26 cellular contexts compared by ENCODE assay signal in the genomic region with DNA sequence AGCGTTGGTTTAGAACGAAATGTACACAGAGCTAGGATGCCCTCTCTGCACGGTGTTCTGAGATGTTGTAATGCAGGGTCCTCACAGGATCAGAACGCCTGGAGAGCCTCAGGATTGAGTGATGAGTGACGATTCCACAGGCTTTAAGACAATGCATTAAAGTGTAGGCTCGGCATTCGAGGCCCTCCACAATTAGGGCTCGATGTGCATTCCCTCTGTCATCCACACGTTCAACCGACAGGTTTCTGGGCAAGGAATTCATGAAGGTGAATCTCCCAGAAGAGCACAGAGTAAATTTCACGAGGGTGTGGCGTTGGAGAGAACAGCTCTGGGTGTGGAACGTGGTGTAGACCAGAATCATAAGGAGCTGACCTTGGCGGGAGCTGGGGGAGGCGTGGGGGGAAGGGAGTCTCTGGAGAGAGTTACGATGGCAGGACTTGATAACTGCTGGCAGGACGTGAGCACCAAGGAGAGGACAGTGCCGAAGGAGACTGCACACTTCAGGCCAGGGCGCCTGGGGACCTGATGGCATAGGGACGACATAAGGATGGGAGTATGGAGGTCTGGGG. TPM values are rescaled to one million over a fixed set of nuclear protein-coding genes. Genes with fewer than 3 reads are reported as not detected.
DNase-seq lines count a peak whose midpoint lies in the region; ATAC-seq, FAIRE-seq and TF ChIP-seq lines count a peak whose summit lies in the region.
"Had no signal": no experiment of that assay in that cellular context is flagged by ENCODE, and none has a peak within 500 bp of the region (broad histone marks: within the 10 kb centered on the region; RNA-seq: fewer than 3 reads in every experiment).

No MANE protein-coding gene starts in this region.

- TF ChIP-seq POLR2A in IMR-90 (IDR thresholded peaks at IDR 0.05; ENCODE audit: low read depth, low read length) (no peak), K562 (conservative IDR thresholded peaks at IDR 0.05) (no peak), transverse colon (IDR thresholded peaks at IDR 0.05) (no peak)

- H3K9ac ChIP-seq in IMR-90 (ENCODE audit: low read depth, low read length), result no peak overlapping the region
- H3K9ac ChIP-seq in K562 (ENCODE audit: insufficient read depth in 1 of 2, low read depth in 2 of 2, low read length in 2 of 2), result peak overlapping the region in 1 of 2 experiments; percentile 49; a peak in 1 of 4 replicates

- no peaks in the 10 kb centered on the region for H4K20me1 ChIP-seq in IMR-90 (ENCODE audit: insufficient read depth, low read length)
- no peaks in the 10 kb centered on the region for H4K20me1 ChIP-seq in K562 (replicated peaks; ENCODE audit: control insufficient read depth, insufficient read depth, low read length)

- WGBS in IMR-90 (ENCODE audit: extremely low coverage in 2 of 2, insufficient read length in 1 of 2), 2 experiments, result 88% methylated on average over 14 of the region's 20 CpGs; no CpG with 5 or more reads in 1 of the 2 experiments
- 14% methylated on average over 18 of the region's 20 CpGs for WGBS in K562 (ENCODE audit: insufficient coverage, low coverage, missing lambda C conversion rate)
- WGBS in transverse colon (ENCODE audit: low coverage in 1 of 2), 2 donors, result 73 to 74% methylated on average over 10 to 20 of the region's 20 CpGs

- peak overlapping the region; percentile 48; the same call in 1 of the 2 replicates for H3K4ac ChIP-seq in IMR-90 (ENCODE audit: low read depth, low read length)

- H3K27ac ChIP-seq in IMR-90 (ENCODE audit: insufficient read depth, low read length) (no peak overlapping the region), K562 (ENCODE audit: extremely low read depth, low read depth, low read length) (no peak overlapping the region), transverse colon (no peak overlapping the region)
- H3K27ac ChIP-seq: C4-2B had no signal

- TF ChIP-seq RAD21 in IMR-90 (IDR thresholded peaks at IDR 0.05; ENCODE audit: low read length) (no peak), K562 (CRISPR knock-in tag; conservative IDR thresholded peaks at IDR 0.05 in 1 of 2, IDR thresholded peaks at IDR 0.05 in 1 of 2) (peak in 1 of 2 experiments; percentile 7; a peak in 1 of 4 replicates)

- H4K5ac ChIP-seq in IMR-90 (ENCODE audit: low read depth, low read length), result no peak overlapping the region

- H3K9me1 ChIP-seq in IMR-90 (ENCODE audit: insufficient read depth, low read length) (peaks cover 5% of the 10 kb centered on the region), K562 (ENCODE audit: control insufficient read depth, insufficient read depth, low read length) (no peaks in the 10 kb centered on the region)

- no peaks in the 10 kb centered on the region for H3K27me3 ChIP-seq in IMR-90 (ENCODE audit: control insufficient read depth, insufficient read depth, low read length)
- H3K27me3 ChIP-seq in K562 (ENCODE audit: control insufficient read depth in 2 of 2, insufficient read depth in 2 of 2, low read length in 2 of 2), result peaks cover 0 to 6% of the 10 kb centered on the region in 2 experiments; a peak in 2 of 5 replicates
- no peaks in the 10 kb centered on the region for H3K27me3 ChIP-seq in transverse colon
- H3K27me3 ChIP-seq: MG63, SJSA1 had no signal

- H2BK15ac ChIP-seq in IMR-90 (ENCODE audit: low read depth, low read length), result peak overlapping the region; percentile 60; the same call in 1 of the 3 replicates

- H2BK20ac ChIP-seq in IMR-90 (ENCODE audit: low read depth, low read length), result no peak overlapping the region

- BruUV-seq in IMR-90 (replicated peaks; lab: Mats Ljungman, UMichigan) (no TSS peak), K562 (replicated peaks; lab: Mats Ljungman, UMichigan) (no TSS peak)

- dilution Hi-C loops in IMR-90 (cut with HindIII; ENCODE audit: low sequenced_read_pairs, unreplicated experiment), result no loop called here

- H3K4me1 Mint-ChIP-seq in neural crest cell, result peaks cover 44% of the 10 kb centered on the region
- H3K4me1 Mint-ChIP-seq: B cell had no signal

- H2BK5ac ChIP-seq in IMR-90 (ENCODE audit: low read depth, low read length, poor library complexity, severe bottlenecking), result no peak overlapping the region

- TF ChIP-seq EP300 in K562 (IDR thresholded peaks at IDR 0.05; ENCODE audit: low read length), result 0 out of 2 replicates have a peak, but pooled peaks have one; percentile 42
- TF ChIP-seq EP300 in transverse colon (IDR thresholded peaks at IDR 0.05; ENCODE audit: low read depth), result no peak

- intact Hi-C loops in IMR-90 (cut with micrococcal nuclease) (no loop called here), K562 (cut with micrococcal nuclease) (no loop called here), transverse colon (cut with DNase I; ENCODE audit: low total_unique reads) (no loop called here)

- H2AK9ac ChIP-seq in IMR-90 (replicated peaks; ENCODE audit: low read depth, low read length, poor library complexity), result no peak overlapping the region

- no peak overlapping the region for H3K18ac ChIP-seq in IMR-90 (ENCODE audit: low read depth, low read length)

- POLR2A ChIA-PET in IMR-90 (lab: Charles Lee; ENCODE audit: unreplicated experiment) (no interaction called here), K562 (lab: Yijun Ruan, JAX) (interaction anchor here (0.5 to 1.0 kb wide), 3 partner anchors 9 to 1608 kb away, joined by 3 read pairs; no protein-coding TSS in a partner anchor)

- H3K4me1 ChIP-seq in IMR-90 (ENCODE audit: control insufficient read depth, insufficient read depth, low read length) (peaks cover 7% of the 10 kb centered on the region), K562 (replicated peaks in 1 of 2; ENCODE audit: control insufficient read depth in 2 of 2, insufficient read depth in 2 of 2, low read length in 2 of 2) (peaks cover 12 to 19% of the 10 kb centered on the region in 2 experiments), transverse colon (peaks cover 0 to 8% (median 0%) of the 10 kb centered on the region in 4 donors)
- H3K4me1 ChIP-seq: Caco-2 had no signal

- peak overlapping the region; percentile 28 for H2AK5ac ChIP-seq in IMR-90 (ENCODE audit: low read depth, low read length)

- H4K8ac ChIP-seq in IMR-90 (ENCODE audit: low read depth in 2 of 2, low read length in 2 of 2), result no peak overlapping the region

- ATAC-seq in IMR-90 (ENCODE audit: low read depth) (no peak), K562 (peak; percentile 89)
- ATAC-seq: CD8-positive, alpha-beta T cell had no signal

- H3K36me3 Mint-ChIP-seq in neural crest cell (ENCODE audit: low read depth), result no peaks in the 10 kb centered on the region
- H3K36me3 Mint-ChIP-seq: CD8-positive, alpha-beta T cell had no signal

- DNase-seq in IMR-90 (no peak), K562 (ENCODE audit: extremely low read depth in 1 of 4, low spot score in 3 of 4) (peak; percentile 60 to 74 (median 68)), neural crest cell (ENCODE audit: low read depth, low spot score) (no peak), transverse colon (peak; percentile 35), NCI-H524 (lab: John Stamatoyannopoulos, UW) (no peak), GM10266 (ENCODE audit: extremely low spot score) (no peak)
- no peak for DNase-seq in stimulated activated CD4-positive, alpha-beta T cell treated with anti-CD3 and anti-CD28 coated beads, Interleukin-4, amount 100 ng/mL, for 24 hours
- DNase-seq: Caco-2; CD8-positive, alpha-beta T cell; DMS79; EL; GDM1; KG1; MG63; NCI-H1048; NCI-H1417; NCI-H1694; NCI-H2029 treated with DMSO at 0.1 percent for 48 hours; NCI-H446 treated with DMSO at 0.1 percent for 48 hours; NCI-H526 treated with DMSO at 0.1 percent for 48 hours; Right ventricle myocardium superior; RPMI8226 had no signal

- peak overlapping the region; percentile 18; the same call in 1 of the 2 replicates for H2BK120ac ChIP-seq in IMR-90 (ENCODE audit: low read depth, low read length)

- H3K9me3 ChIP-seq in IMR-90 (ENCODE audit: control insufficient read depth, insufficient read depth, low read length), result no peaks in the 10 kb centered on the region
- H3K9me3 ChIP-seq in K562 (replicated peaks; ENCODE audit: control insufficient read depth, insufficient read depth, low read depth, low read length), result no peaks in the 10 kb centered on the region
- no peaks in the 10 kb centered on the region for H3K9me3 ChIP-seq in transverse colon
- H3K9me3 ChIP-seq: Caco-2, MG63, SJSA1 had no signal

- H3K56ac ChIP-seq in IMR-90 (ENCODE audit: extremely low read depth, insufficient read depth, low read length), result no peak overlapping the region

- no peaks in the 10 kb centered on the region for H3K79me1 ChIP-seq in IMR-90 (ENCODE audit: low read depth in 1 of 2, low read length in 2 of 2)

- H3K27ac Mint-ChIP-seq in neural crest cell (ENCODE audit: unreplicated experiment), result peak overlapping the region; percentile 73
- H3K27ac Mint-ChIP-seq: B cell; CD8-positive, alpha-beta T cell had no signal

- no peaks in the 10 kb centered on the region for H3K36me3 ChIP-seq in IMR-90 (ENCODE audit: control insufficient read depth, insufficient read depth, low read length)
- H3K36me3 ChIP-seq in K562 (ENCODE audit: control insufficient read depth, insufficient read depth, low read length), result no peaks in the 10 kb centered on the region
- H3K36me3 ChIP-seq in transverse colon, result no peaks in the 10 kb centered on the region
- H3K36me3 ChIP-seq: MG63, SJSA1 had no signal

- H3K4me2 ChIP-seq in IMR-90 (ENCODE audit: low read depth, low read length), result no peak overlapping the region
- peak overlapping the region; percentile 51; the same call in 1 of the 2 replicates for H3K4me2 ChIP-seq in K562 (ENCODE audit: insufficient read depth, low read length)

- no peak overlapping the region for H3K14ac ChIP-seq in IMR-90 (replicated peaks; ENCODE audit: low read depth, low read length)

- TF ChIP-seq CTCF in IMR-90 (conservative IDR thresholded peaks at IDR 0.05; ENCODE audit: low read depth, low read length) (no peak), K562 (IDR thresholded peaks at IDR 0.05 in 2 of 3, conservative IDR thresholded peaks at IDR 0.05 in 1 of 3; ENCODE audit: insufficient read depth in 2 of 3, low read depth in 1 of 3, low read length in 3 of 3) (no peak), neural crest cell (conservative IDR thresholded peaks at IDR 0.05) (no peak), transverse colon (IDR thresholded peaks at IDR 0.05) (no peak), GM10266 (IDR thresholded peaks at IDR 0.05; ENCODE audit: control insufficient read depth, insufficient read depth, low read depth, missing control alignments) (no peak)

- H4K91ac ChIP-seq in IMR-90 (ENCODE audit: insufficient read depth, low read depth, low read length), result no peak overlapping the region; the same call in 1 of the 2 replicates

- no peak overlapping the region for H3K4me3 ChIP-seq in IMR-90 (ENCODE audit: insufficient read depth, low read depth, low read length)
- no peak overlapping the region for H3K4me3 ChIP-seq in K562
- H3K4me3 ChIP-seq in transverse colon, result no peak overlapping the region
- H3K4me3 ChIP-seq: MG63, SJSA1 had no signal

- peaks cover 3% of the 10 kb centered on the region for H3K9me3 Mint-ChIP-seq in neural crest cell
- H3K9me3 Mint-ChIP-seq: CD8-positive, alpha-beta T cell had no signal

- no peaks in the 10 kb centered on the region for H3K27me3 Mint-ChIP-seq in neural crest cell (ENCODE audit: low read depth)

- FAIRE-seq in K562 (lab: Jason Lieb, UNC), result peak; percentile 70
- FAIRE-seq: GM12891 had no signal

- no peak overlapping the region for H3K23ac ChIP-seq in IMR-90 (ENCODE audit: low read depth, low read length)

- CTCF ChIA-PET in IMR-90 (lab: Yijun Ruan, JAX), result no interaction called here
- CTCF ChIA-PET in K562 (lab: Yijun Ruan, JAX; ENCODE audit: low intra/inter-chr PET ratio), result no interaction called here

- H2AFZ ChIP-seq in IMR-90 (replicated peaks; ENCODE audit: low read length, poor library complexity), result no peak overlapping the region
- H2AFZ ChIP-seq in K562 (ENCODE audit: low read depth, low read length), result peak overlapping the region; percentile 67

- in situ Hi-C loops in IMR-90 (cut with MboI; ENCODE audit: low sequenced_read_pairs), result no loop called here
- in situ Hi-C loops in K562 (cut with MboI), result no loop called here
- in situ Hi-C loops in transverse colon (cut with MboI; ENCODE audit: low pct_ligation_motif_present in 1 of 4, low pct_unique_long_range_greater_than_20kb in 1 of 4, low sequenced_read_pairs in 3 of 4), result no loop called here

- H3K4me3 Mint-ChIP-seq in neural crest cell, result no peak overlapping the region
- H3K4me3 Mint-ChIP-seq: B cell; CD8-positive, alpha-beta T cell had no signal

- H3K79me2 ChIP-seq in K562 (ENCODE audit: control insufficient read depth, insufficient read depth, low read length), result no peaks in the 10 kb centered on the region

RNA-seq across cellular contexts. Expression of a gene that starts 51.0 kb away (rescaled TPM):
- total RNA-seq in IMR-90 (2012; rRNA removed), result 22.6 and 23.1 TPM in 2 replicates
- polyA plus RNA-seq in IMR-90 (2012; rRNA removed), result 58.9 and 72.7 TPM in 2 replicates
- 59.0 and 96.1 TPM in 2 replicates for polyA plus RNA-seq in IMR-90 (2012; cell fraction: cytosol; rRNA removed)
- 77.3 and 108 TPM in 2 replicates for polyA plus RNA-seq in IMR-90 (2012; cell fraction: nucleus; rRNA removed; ENCODE audit: low replicate concordance)
- 5.8 and 18.8 TPM in 2 replicates for total RNA-seq in K562 (2011; cell fraction: chromatin; rRNA removed; ENCODE audit: low replicate concordance)
- total RNA-seq in K562 (2011; cell fraction: nucleolus; rRNA removed), result 14.5 and 18.0 TPM in 2 replicates
- total RNA-seq in K562 (2011; cell fraction: nucleoplasm; rRNA removed), result 10.8 and 14.2 TPM in 2 replicates
- total RNA-seq in K562 (2014; rRNA removed), result 53.6 and 62.9 TPM in 2 replicates
- 8.6 and 8.8 TPM in 2 replicates for total RNA-seq in K562 (2014; rRNA removed; fragmentation: Illumina TruSeq; extraction: Trizol)
- 25.2 and 27.9 TPM in 2 replicates for total RNA-seq in K562 (2015; rRNA removed; fragmentation: Illumina TruSeq; extraction: Trizol)
- total RNA-seq in K562 (2021), result 64.3 and 70.0 TPM in 2 replicates
- 19.7 and 22.8 TPM in 2 replicates for polyA plus RNA-seq in K562 (2011; rRNA removed)
- polyA plus RNA-seq in K562 (2011; cell fraction: cytosol; rRNA removed), result 25.0 and 52.4 TPM in 2 replicates
- polyA plus RNA-seq in K562 (2011; cell fraction: nucleus; rRNA removed), result 15.0 and 24.5 TPM in 2 replicates
- 38.1 and 44.7 TPM in 2 replicates for polyA plus RNA-seq in K562 (2012)
- 26.1 and 40.7 TPM in 2 replicates for polyA plus RNA-seq in K562 (2014; fragmentation: Illumina TruSeq; extraction: Trizol)
- 1 to 10 TPM; 1.7 to 1.8 TPM for polyA plus RNA-seq in K562 (2014; fragmentation: Nextera tagmentation; extraction: Ambion mirVana)
- polyA plus RNA-seq in K562 (2014; rRNA removed), result 62.3 and 73.5 TPM in 2 replicates
- polyA minus RNA-seq in K562 (2011; rRNA and poly(A)+ RNA removed), result 5.5 and 6.9 TPM in 2 replicates
- 16.4 and 20.5 TPM in 2 replicates for polyA minus RNA-seq in K562 (2011; cell fraction: cytosol; rRNA and poly(A)+ RNA removed)
- 4.4 and 5.1 TPM in 2 replicates for polyA minus RNA-seq in K562 (2011; cell fraction: nucleus; rRNA and poly(A)+ RNA removed)
- 22.4 and 23.0 TPM in 2 replicates for total RNA-seq in neural crest cell
- 100 to 1,000 TPM in 3 of 4 donors, 10 to 100 TPM in 1; 88.0 to 188 (median 174) TPM for total RNA-seq in transverse colon

Comparison
In these comparisons a context has a peak if more than half of its experiments do, and no peak if none do; other contexts are left out.
1. DNase-seq: peak in K562 (4 of 4) and transverse colon (single experiment); none in IMR-90 (single experiment), neural crest cell (single experiment), stimulated activated CD4-positive, alpha-beta T cell treated with anti-CD3 and anti-CD28 coated beads, Interleukin-4, amount 100 ng/mL, for 24 hours (single experiment), NCI-H524 (0 of 2) and GM10266 (single experiment).